Comparison of ENCODE assay signal across 16 cellular contexts in genomic region chr20:58550661-58551060, GRCh38. TPM values are rescaled to one million over a fixed set of nuclear protein-coding genes. Genes with fewer than 3 reads are reported as not detected.
DNase-seq lines count a peak whose midpoint lies in the region; ATAC-seq and TF ChIP-seq lines count a peak whose summit lies in the region.
"Had no signal": no experiment of that assay in that cellular context is flagged by ENCODE, and none has a peak within 500 bp of the region (broad histone marks: within the 10 kb centered on the region; RNA-seq: fewer than 3 reads in every experiment).

No MANE protein-coding gene starts in this region.

- no peaks in the 10 kb centered on the region for H3K9me3 ChIP-seq in endocrine pancreas (ENCODE audit: control insufficient read depth, low read length)
- H3K9me3 ChIP-seq: ascending aorta had no signal

- no peak overlapping the region for H3K9ac ChIP-seq in endocrine pancreas (ENCODE audit: control insufficient read depth, insufficient read depth, low read length)

- no peak overlapping the region for H3K4me3 ChIP-seq in AG10803 (ENCODE audit: low read length)
- H3K4me3 ChIP-seq in endocrine pancreas (ENCODE audit: control insufficient read depth, insufficient read depth, low read length), result peak overlapping the region; percentile 48
- H3K4me3 ChIP-seq: ascending aorta, GM23338 had no signal

- H3K36me3 ChIP-seq in endocrine pancreas (ENCODE audit: control insufficient read depth, insufficient read depth, low read length), result no peaks in the 10 kb centered on the region
- H3K36me3 ChIP-seq: ascending aorta had no signal

- no peak for TF ChIP-seq CTCF in AG10803 (conservative IDR thresholded peaks at IDR 0.05; ENCODE audit: low read length)

- peaks cover 15% of the 10 kb centered on the region for H3K4me1 ChIP-seq in endocrine pancreas (ENCODE audit: control insufficient read depth, insufficient read depth, low read length)
- H3K4me1 ChIP-seq: ascending aorta had no signal

- peak; percentile 41 for DNase-seq in AG10803 (ENCODE audit: low read depth)
- peak; percentile 88 for DNase-seq in non-pigmented ciliary epithelial cell (ENCODE audit: low read depth)
- no peak for DNase-seq in NCI-H2107 treated with DMSO at 0.1 percent for 48 hours (lab: John Stamatoyannopoulos, UW; ENCODE audit: unreplicated experiment)
- DNase-seq in stimulated activated CD4-positive, alpha-beta T cell treated with anti-CD3 and anti-CD28 coated beads, Interleukin-4, amount 100 ng/mL, for 1 hour, result no peak
- no peak for DNase-seq in GM19240 (ENCODE audit: insufficient read length, low spot score)
- DNase-seq: activated T-cell treated with anti-CD3 and anti-CD28 coated beads, Interleukin-2, amount 50 U/mL, for 24 hours; natural killer cell; NCI-H1092; NCI-H510A treated with DMSO at 0.1 percent for 48 hours had no signal

- H3K27me3 ChIP-seq in endocrine pancreas (ENCODE audit: control insufficient read depth, insufficient read depth, low read length), result no peaks in the 10 kb centered on the region
- H3K27me3 ChIP-seq: ascending aorta had no signal

- ATAC-seq in GM19023 (IDR thresholded peaks at IDR 0.05; ENCODE audit: unreplicated experiment), result no peak
- ATAC-seq: GM23338, natural killer cell, Right ventricle myocardium inferior, WTC11 had no signal

TF ChIP-seq in PFSK-1, 5 proteins besides CTCF, POLR2A, EP300 and RAD21:
- no peak for TF ChIP-seq REST (IDR thresholded peaks at IDR 0.05; ENCODE audit: insufficient read depth in 1 of 2, low read depth in 2 of 2, low read length in 2 of 2)
- no peak for TF ChIP-seq SIN3A (IDR thresholded peaks at IDR 0.05; ENCODE audit: borderline replicate concordance, insufficient read depth, low read length)
- no peak for TF ChIP-seq POLR2AphosphoS5 (IDR thresholded peaks at IDR 0.05; ENCODE audit: low read depth, low read length)
- TF ChIP-seq TAF1 (IDR thresholded peaks at IDR 0.05; ENCODE audit: borderline replicate concordance, insufficient read depth, low read length), result peak; percentile 53; the same call in 1 of the 2 replicates
- TF ChIP-seq FOXP2 (optimal IDR thresholded peaks at IDR 0.05; ENCODE audit: borderline replicate concordance, extremely low read depth, extremely low read length, insufficient read depth), result peak; percentile 45

RNA-seq across cellular contexts. Expression of gene APCDD1L, which starts 35.5 kb away (rescaled TPM):
- not detected for polyA plus RNA-seq in PFSK-1 (2012; ENCODE audit: insufficient read length, low read depth)

Comparison
In these comparisons a context has a peak if more than half of its experiments do, and no peak if none do; other contexts are left out.
1. DNase-seq: peak in AG10803 (single experiment) and non-pigmented ciliary epithelial cell (single experiment); none in NCI-H2107 treated with DMSO at 0.1 percent for 48 hours (single experiment), stimulated activated CD4-positive, alpha-beta T cell treated with anti-CD3 and anti-CD28 coated beads, Interleukin-4, amount 100 ng/mL, for 1 hour (single experiment) and GM19240 (single experiment).